Comparison of ENCODE assay signal across 8 cellular contexts in the genomic region with DNA sequence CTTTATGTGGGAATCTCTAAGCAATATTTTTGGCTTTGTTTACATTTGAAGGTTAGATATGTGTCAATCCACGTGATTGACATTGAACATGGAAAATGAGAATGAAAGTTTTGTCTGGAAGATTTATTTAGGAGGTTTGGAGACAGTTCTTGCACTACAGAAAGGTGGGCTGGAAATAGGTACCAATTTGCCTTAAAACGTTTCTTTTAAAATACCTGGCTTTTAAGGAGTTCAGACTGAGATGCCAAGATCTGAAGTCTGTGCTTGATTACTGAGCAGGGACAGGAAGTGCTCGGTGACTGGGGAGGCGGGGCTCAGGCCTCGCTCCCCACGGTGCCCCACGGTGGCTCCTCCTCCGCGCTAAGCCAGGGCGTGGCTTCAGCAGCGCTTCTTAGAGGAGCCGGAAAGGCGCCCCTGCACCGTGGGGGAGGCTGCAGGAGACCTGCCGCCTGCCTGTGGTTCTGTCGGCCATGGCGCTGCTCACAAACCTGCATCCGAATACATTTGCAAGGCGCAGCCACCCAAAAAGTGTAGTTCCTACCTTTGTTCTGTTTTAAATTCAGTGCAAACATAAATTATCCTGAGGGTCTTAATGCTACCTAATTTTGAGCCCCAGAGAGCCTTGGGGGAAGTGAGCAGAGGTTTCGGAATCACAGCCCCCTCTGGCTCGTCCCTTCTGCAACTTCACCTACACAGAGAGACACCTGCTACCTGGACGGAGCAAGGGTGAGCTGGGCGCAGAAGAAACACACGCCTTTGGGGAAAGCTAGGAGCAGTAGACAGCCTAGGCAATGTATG. TPM values are rescaled to one million over a fixed set of nuclear protein-coding genes. Genes with fewer than 3 reads are reported as not detected.
DNase-seq lines count a peak whose midpoint lies in the region; ATAC-seq, FAIRE-seq and TF ChIP-seq lines count a peak whose summit lies in the region.

No MANE protein-coding gene starts in this region.

- 20% methylated on average over 24 of the region's 24 CpGs; no CpG with 5 or more reads in 1 of the 2 experiments for WGBS in H1 (ENCODE audit: extremely low coverage in 1 of 2, insufficient coverage in 1 of 2, insufficient read length in 1 of 2, insufficient replicate concordance in 2 of 2, low coverage in 1 of 2, low lambda C conversion rate in 2 of 2, missing lambda C conversion rate in 1 of 2), 2 experiments
- 17% methylated on average over 22 of the region's 24 CpGs for WGBS in mesenchymal stem cell

- H2BK120ac ChIP-seq in H1 (replicated peaks; ENCODE audit: low read depth, low read length) (peak overlapping the region; percentile 73), mesenchymal stem cell (ENCODE audit: low read depth, low read length) (peak overlapping the region; percentile 11)

- TF ChIP-seq CTCF in BE2C (IDR thresholded peaks at IDR 0.05; ENCODE audit: low read depth, low read length) (no peak), H1 (IDR thresholded peaks at IDR 0.05; ENCODE audit: control extremely low read depth in 1 of 3, insufficient read depth in 1 of 3, low read depth in 1 of 3, low read length in 3 of 3) (no peak)

- H3K36me3 ChIP-seq in BE2C (peaks cover 5% of the 10 kb centered on the region; the same call in 1 of the 2 replicates), H1 (ENCODE audit: control insufficient read depth in 2 of 4, insufficient read depth in 4 of 4, low read length in 3 of 4) (peaks cover 0 to 4% (median 0%) of the 10 kb centered on the region in 4 experiments; a peak in 1 of 8 replicates), mesenchymal stem cell (ENCODE audit: control insufficient read depth in 1 of 2, insufficient read depth in 2 of 2, low read depth in 1 of 2, low read length in 2 of 2) (peaks cover 10 to 14% of the 10 kb centered on the region in 2 experiments)

- peak overlapping the region; percentile 54 for H2AK5ac ChIP-seq in H1 (ENCODE audit: low read depth, low read length)
- H2AK5ac ChIP-seq in mesenchymal stem cell (ENCODE audit: low read length, severe bottlenecking): peak overlapping the region; percentile 47

- H3K9ac ChIP-seq in H1 (replicated peaks in 1 of 4; ENCODE audit: extremely low read depth in 1 of 4, low read depth in 3 of 4, low read length in 3 of 4) (no peak overlapping the region), mesenchymal stem cell (ENCODE audit: low read length) (peak overlapping the region; percentile 80)

- H3K4ac ChIP-seq in H1 (replicated peaks; ENCODE audit: insufficient read length, low read depth, low read length): peak overlapping the region; percentile 69
- peak overlapping the region; percentile 15 to 26 for H3K4ac ChIP-seq in mesenchymal stem cell (ENCODE audit: low read depth in 1 of 2, low read length in 2 of 2)

- no peaks in the 10 kb centered on the region for H3K79me1 ChIP-seq in H1 (ENCODE audit: low read depth, low read length)
- H3K79me1 ChIP-seq in mesenchymal stem cell (replicated peaks; ENCODE audit: low read length, poor library complexity, severe bottlenecking): no peaks in the 10 kb centered on the region

- peak in 1 of 2 experiments; percentile 20; a peak in 1 of 4 replicates for TF ChIP-seq RAD21 in H1 (IDR thresholded peaks at IDR 0.05 in 1 of 2, conservative IDR thresholded peaks at IDR 0.05 in 1 of 2; ENCODE audit: low read depth in 2 of 2, low read length in 2 of 2)

- H2BK5ac ChIP-seq in H1 (ENCODE audit: low read depth, low read length): peak overlapping the region; percentile 76; the same call in 1 of the 2 replicates
- no peak overlapping the region for H2BK5ac ChIP-seq in mesenchymal stem cell (ENCODE audit: low read depth, low read length, poor library complexity, severe bottlenecking)

- no peak for FAIRE-seq in H1 (lab: Jason Lieb, UNC)

- CTCF ChIA-PET in H1 (lab: Charles Lee; ENCODE audit: partially characterized antibody): interaction anchor here (0.6 to 2.3 kb wide), 13 partner anchors 9 to 214 kb away, joined by 3 to 10 read pairs (median 4); no protein-coding TSS in a partner anchor

- H3K27ac ChIP-seq in H1 (ENCODE audit: low read depth, low read length): no peak overlapping the region
- H3K27ac ChIP-seq in mesenchymal stem cell (ENCODE audit: low read length, poor library complexity, severe bottlenecking): no peak overlapping the region

- peak; percentile 91 for DNase-seq in BE2C
- peak; percentile 90 for DNase-seq in NK-92 treated with Interleukin-12 subunit alpha and Interleukin-12 subunit beta, amount 100 ng/mL, for 24 hours (lab: John Stamatoyannopoulos, UW)
- peak; percentile 97 for DNase-seq in activated CD8-positive, alpha-beta memory T cell treated with anti-CD3 and anti-CD28 coated beads for 24 hours
- peak; percentile 79 to 92 for DNase-seq in H1 (ENCODE audit: low read depth in 1 of 2, low spot score in 2 of 2)
- DNase-seq in mesenchymal stem cell: peak; percentile 87
- peak; percentile 91 for DNase-seq in stimulated activated CD8-positive, alpha-beta memory T cell treated with anti-CD3 and anti-CD28 coated beads, Interleukin-15, amount 100 ng/mL, for 1 hour (ENCODE audit: low read depth)

- no peak for TF ChIP-seq EP300 in H1 (IDR thresholded peaks at IDR 0.05; ENCODE audit: borderline replicate concordance in 1 of 2, low read depth in 2 of 2, low read length in 2 of 2)

- no peaks in the 10 kb centered on the region for H4K20me1 ChIP-seq in H1 (replicated peaks in 1 of 2; ENCODE audit: control insufficient read depth in 1 of 2, insufficient read depth in 2 of 2, low read length in 2 of 2)

- H3K56ac ChIP-seq in H1 (replicated peaks; ENCODE audit: insufficient read length, low read depth, low read length): no peak overlapping the region

- no peaks in the 10 kb centered on the region for H3K27me3 ChIP-seq in BE2C
- no peaks in the 10 kb centered on the region for H3K27me3 ChIP-seq in H1 (replicated peaks in 1 of 4; ENCODE audit: control insufficient read depth in 3 of 4, extremely low read depth in 1 of 4, insufficient read depth in 3 of 4, low read length in 3 of 4)
- no peaks in the 10 kb centered on the region for H3K27me3 ChIP-seq in mesenchymal stem cell (ENCODE audit: control insufficient read depth in 1 of 2, insufficient read depth in 1 of 2, low read length in 2 of 2)

- peaks cover 16% of the 10 kb centered on the region for H3K4me1 ChIP-seq in BE2C
- H3K4me1 ChIP-seq in H1 (replicated peaks in 1 of 4; ENCODE audit: control insufficient read depth in 3 of 4, insufficient read depth in 4 of 4, low read length in 3 of 4): peaks cover 0 to 25% (median 20%) of the 10 kb centered on the region in 4 experiments; a peak in 6 of 7 replicates
- peaks cover 34% of the 10 kb centered on the region for H3K4me1 ChIP-seq in mesenchymal stem cell (ENCODE audit: control insufficient read depth, insufficient read depth, low read depth, low read length)

- H3K9me3 ChIP-seq in BE2C (no peaks in the 10 kb centered on the region), H1 (ENCODE audit: insufficient read depth in 2 of 2, low read depth in 1 of 2, low read length in 1 of 2) (no peaks in the 10 kb centered on the region), mesenchymal stem cell (ENCODE audit: control insufficient read depth, low read length) (no peaks in the 10 kb centered on the region)

- H2AFZ ChIP-seq in H1 (ENCODE audit: low read length) (no peak overlapping the region; the same call in 1 of the 2 replicates), mesenchymal stem cell (ENCODE audit: low read depth, low read length) (no peak overlapping the region)

- peak overlapping the region; percentile 61; the same call in 1 of the 2 replicates for H2BK20ac ChIP-seq in H1 (ENCODE audit: low read length)

- peak; percentile 36 for ATAC-seq in GM19328 (IDR thresholded peaks at IDR 0.05; ENCODE audit: unreplicated experiment)
- peak; percentile 33 for ATAC-seq in HG03565 (IDR thresholded peaks at IDR 0.05; ENCODE audit: unreplicated experiment)

- no peak overlapping the region for H3K23ac ChIP-seq in H1 (ENCODE audit: insufficient read length)
- no peak overlapping the region for H3K23ac ChIP-seq in mesenchymal stem cell (ENCODE audit: low read length in 2 of 2)

- POLR2A ChIA-PET in H1 (lab: Charles Lee; ENCODE audit: partially characterized antibody): interaction anchor here (0.8 to 1.4 kb wide), 7 partner anchors 10 to 169 kb away, joined by 3 to 4 read pairs (median 3); partner anchors contain the start of genes GPR107 and TOR1B

- TF ChIP-seq POLR2A in H1 (IDR thresholded peaks at IDR 0.05; ENCODE audit: control extremely low read depth in 1 of 2, low read depth in 2 of 2, low read length in 2 of 2): peak in 1 of 2 experiments; percentile 83; a peak in 2 of 3 replicates

- H3K4me2 ChIP-seq in H1 (ENCODE audit: insufficient read depth in 1 of 2, low read depth in 2 of 2, low read length in 2 of 2) (peak overlapping the region; percentile 50 to 58), mesenchymal stem cell (ENCODE audit: low read length, poor library complexity, severe bottlenecking) (peak overlapping the region; percentile 52)

- H4K8ac ChIP-seq in H1 (ENCODE audit: extremely low read depth, insufficient read depth, low read length) (peak overlapping the region; percentile 64), mesenchymal stem cell (ENCODE audit: low read length) (no peak overlapping the region)

- H4K5ac ChIP-seq in H1 (ENCODE audit: insufficient read length, low read depth, low read length): peak overlapping the region; percentile 84

- H3K14ac ChIP-seq in H1 (ENCODE audit: insufficient read length): no peak overlapping the region
- H3K14ac ChIP-seq in mesenchymal stem cell (ENCODE audit: low read length in 2 of 2): no peak overlapping the region

- no peaks in the 10 kb centered on the region for H3K79me2 ChIP-seq in H1 (ENCODE audit: control insufficient read depth in 1 of 2, insufficient read depth in 2 of 2, low read length in 2 of 2)

- peaks cover 5% of the 10 kb centered on the region; the same call in 1 of the 2 replicates for H3K23me2 ChIP-seq in H1 (ENCODE audit: low read depth, low read length)

- H2BK12ac ChIP-seq in H1 (ENCODE audit: low read depth, low read length) (peak overlapping the region; percentile 85; the same call in 1 of the 2 replicates), mesenchymal stem cell (ENCODE audit: low read length in 2 of 2) (peak overlapping the region; percentile 14 to 57)

- peak overlapping the region; percentile 75 for H4K91ac ChIP-seq in H1 (replicated peaks; ENCODE audit: insufficient read length, low read length)
- peak overlapping the region; percentile 94 for H4K91ac ChIP-seq in mesenchymal stem cell (ENCODE audit: low read length)

- H2BK15ac ChIP-seq in H1 (ENCODE audit: low read length): peak overlapping the region; percentile 89; the same call in 1 of the 2 replicates
- no peak overlapping the region for H2BK15ac ChIP-seq in mesenchymal stem cell (ENCODE audit: low read depth, poor library complexity, severe bottlenecking)

- H3K18ac ChIP-seq in H1 (ENCODE audit: extremely low read depth, low read length): peak overlapping the region; percentile 49
- H3K18ac ChIP-seq in mesenchymal stem cell (ENCODE audit: low read depth in 1 of 2, low read length in 2 of 2): peak overlapping the region in 1 of 2 experiments; percentile 67

- H3K4me3 ChIP-seq in BE2C (ENCODE audit: low read depth, low read length): peak overlapping the region; percentile 35
- H3K4me3 ChIP-seq in H1 (ENCODE audit: extremely low read depth in 1 of 4, insufficient read depth in 2 of 4, low read depth in 3 of 4, low read length in 4 of 4): peak overlapping the region in 3 of 4 experiments; percentile 10 to 46 (median 17); a peak in 6 of 8 replicates
- peak overlapping the region in 1 of 2 experiments; percentile 59 for H3K4me3 ChIP-seq in mesenchymal stem cell (ENCODE audit: insufficient read depth in 1 of 2, low read depth in 1 of 2, low read length in 2 of 2)

RNA-seq across cellular contexts. Expression of gene USP20, which starts 49.2 kb away (rescaled TPM):
- 95.4 TPM for polyA plus RNA-seq in BE2C (2012; ENCODE audit: insufficient read depth, insufficient read length, low read depth)
- 13.4 and 17.9 TPM in 2 replicates for total RNA-seq in H1 (2021; fragmentation: NEBNext Ultra II Directional; extraction: Animal tissue kit (Norgen Biotek cat#: 25700))
- polyA plus RNA-seq in H1 (2011; rRNA removed): 23.0 and 35.0 TPM in 2 replicates
- polyA plus RNA-seq in H1 (2011; cell fraction: cytosol; rRNA removed): 19.8 TPM
- polyA plus RNA-seq in H1 (2011; cell fraction: nucleus; rRNA removed): 91.3 TPM
- 14.6 to 23.3 TPM (median 18.9 TPM) in 4 replicates for polyA plus RNA-seq in H1 (2012, experiment 1 of 2)
- 11.5 TPM for polyA plus RNA-seq in H1 (2012, experiment 2 of 2)
- polyA plus RNA-seq in H1 (2013, experiment 1 of 2): 7.0 TPM
- 5.9 TPM for polyA plus RNA-seq in H1 (2013, experiment 2 of 2)
- 12.4 and 12.7 TPM in 2 replicates for polyA minus RNA-seq in H1 (2011; rRNA and poly(A)+ RNA removed)
- polyA minus RNA-seq in H1 (2011; cell fraction: cytosol; rRNA and poly(A)+ RNA removed): 15.6 TPM
- 11.1 TPM for polyA minus RNA-seq in H1 (2011; cell fraction: nucleus; rRNA and poly(A)+ RNA removed)
- 7.6 TPM for polyA plus RNA-seq in mesenchymal stem cell (2013, experiment 1 of 2)
- polyA plus RNA-seq in mesenchymal stem cell (2013, experiment 2 of 2): 7.5 TPM

RNA-seq across cellular contexts. Expression of gene C9orf78, which starts 49.3 kb away (rescaled TPM):
- polyA plus RNA-seq in BE2C (2012; ENCODE audit: insufficient read depth, insufficient read length, low read depth): 202 TPM
- 40.6 and 47.7 TPM in 2 replicates for total RNA-seq in H1 (2021; fragmentation: NEBNext Ultra II Directional; extraction: Animal tissue kit (Norgen Biotek cat#: 25700))
- 16.7 and 17.4 TPM in 2 replicates for polyA plus RNA-seq in H1 (2011; rRNA removed)
- 41.3 TPM for polyA plus RNA-seq in H1 (2011; cell fraction: cytosol; rRNA removed)
- 7.4 TPM for polyA plus RNA-seq in H1 (2011; cell fraction: nucleus; rRNA removed)
- 50.4 to 64.0 TPM (median 54.5 TPM) in 4 replicates for polyA plus RNA-seq in H1 (2012, experiment 1 of 2)
- 10.5 TPM for polyA plus RNA-seq in H1 (2012, experiment 2 of 2)
- 32.3 TPM for polyA plus RNA-seq in H1 (2013, experiment 1 of 2)
- polyA plus RNA-seq in H1 (2013, experiment 2 of 2): 35.3 TPM
- 5.0 and 8.7 TPM in 2 replicates for polyA minus RNA-seq in H1 (2011; rRNA and poly(A)+ RNA removed)
- polyA minus RNA-seq in H1 (2011; cell fraction: cytosol; rRNA and poly(A)+ RNA removed): 17.6 TPM
- 6.8 TPM for polyA minus RNA-seq in H1 (2011; cell fraction: nucleus; rRNA and poly(A)+ RNA removed)
- 36.7 TPM for polyA plus RNA-seq in mesenchymal stem cell (2013, experiment 1 of 2)
- 38.1 TPM for polyA plus RNA-seq in mesenchymal stem cell (2013, experiment 2 of 2)
